11 cellular contexts compared by ENCODE assay signal in the genomic region with DNA sequence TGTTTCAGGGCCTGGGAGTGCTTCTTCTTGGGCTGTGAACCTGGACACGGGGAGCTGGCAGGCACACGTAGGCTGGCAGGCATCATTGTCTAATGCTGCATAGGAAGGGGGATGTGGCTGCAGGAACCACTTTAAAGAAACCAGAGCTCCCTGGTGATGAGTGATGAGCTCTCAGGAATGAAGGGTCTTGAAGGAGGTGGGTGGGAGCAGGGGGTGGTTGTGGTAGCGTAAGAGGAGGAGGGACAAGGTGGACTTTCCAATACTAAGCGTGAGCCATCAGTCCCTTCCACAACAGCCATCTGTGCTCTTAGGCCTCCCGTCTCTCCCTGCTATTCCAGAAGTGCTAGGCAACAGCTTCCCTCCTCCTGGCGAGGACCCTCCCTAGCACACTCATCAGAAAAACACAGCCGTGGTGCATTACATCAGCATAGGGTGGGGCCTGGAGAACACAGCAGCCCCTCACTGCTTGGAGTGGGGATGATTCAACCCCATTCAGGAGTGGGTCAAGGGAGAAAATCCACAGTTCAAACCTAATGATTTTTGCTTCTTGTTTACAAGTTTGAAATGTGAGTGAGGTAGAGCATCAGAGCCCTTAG.
A peak's percentile ranks its signal among the peaks of the same experiment; 100 is the strongest.
DNase-seq lines count a peak whose midpoint lies in the region; ATAC-seq and TF ChIP-seq lines count a peak whose summit lies in the region.
"Had no signal": no experiment of that assay in that cellular context is flagged by ENCODE, and none has a peak within 500 bp of the region (broad histone marks: within the 10 kb centered on the region; RNA-seq: fewer than 3 reads in every experiment).

No MANE protein-coding gene starts in this region.

- no peak overlapping the region for H3K27ac Mint-ChIP-seq in activated CD4-positive, alpha-beta T cell treated with anti-CD3 and anti-CD28 coated beads, Interleukin-2, amount 10 ng/mL, durations not matched to agents 7 days and 5 days
- H3K27ac Mint-ChIP-seq: activated T-helper 1 cell treated with anti-CD3 and anti-CD28 coated beads, Interleukin-12 subunit alpha, Interleukin-12 subunit beta, Interleukin-2, Interleukin-4 antibody, amounts not matched to agents 30 ng/mL and 10 ng/mL and 1 ng/mL, durations not matched to agents 14 hours and 24 hours and 36 hours; T-helper 2 cell treated with Interferon-gamma antibody and Interleukin-4, amounts not matched to agents 5 μg/mL and 100 μg/mL, for 36 hours had no signal

- intact Hi-C loops in ovary (cut with DNase I) = no loop called here

- TF ChIP-seq EP300 in gastroesophageal sphincter (IDR thresholded peaks at IDR 0.05) (no peak), ovary (IDR thresholded peaks at IDR 0.05) (no peak)

- TF ChIP-seq CTCF in Peyer's patch (IDR thresholded peaks at IDR 0.05) = no peak
- TF ChIP-seq CTCF in gastroesophageal sphincter (IDR thresholded peaks at IDR 0.05) = no peak
- no peak for TF ChIP-seq CTCF in ovary (IDR thresholded peaks at IDR 0.05)

- H3K9me3 Mint-ChIP-seq in activated CD4-positive, alpha-beta T cell treated with anti-CD3 and anti-CD28 coated beads, Interleukin-2, amount 10 ng/mL, durations not matched to agents 7 days and 5 days = peaks cover 2% of the 10 kb centered on the region
- H3K9me3 Mint-ChIP-seq: activated T-helper 1 cell treated with anti-CD3 and anti-CD28 coated beads, Interleukin-12 subunit alpha, Interleukin-12 subunit beta, Interleukin-2, Interleukin-4 antibody, amounts not matched to agents 30 ng/mL and 10 ng/mL and 1 ng/mL, durations not matched to agents 14 hours and 24 hours and 36 hours had no signal

- H3K4me1 ChIP-seq in Peyer's patch = no peaks in the 10 kb centered on the region
- no peaks in the 10 kb centered on the region for H3K4me1 ChIP-seq in gastroesophageal sphincter
- peaks cover 7% of the 10 kb centered on the region for H3K4me1 ChIP-seq in ovary (ENCODE audit: insufficient read depth)

- peak; percentile 95 for ATAC-seq in gastroesophageal sphincter
- ATAC-seq in HG03097 (IDR thresholded peaks at IDR 0.05; ENCODE audit: low FRiP score, unreplicated experiment) = no peak
- no peak for ATAC-seq in HG03439 (IDR thresholded peaks at IDR 0.05; ENCODE audit: unreplicated experiment)

- no peaks in the 10 kb centered on the region for H3K36me3 Mint-ChIP-seq in activated CD4-positive, alpha-beta T cell treated with anti-CD3 and anti-CD28 coated beads, Interleukin-2, amount 10 ng/mL, durations not matched to agents 7 days and 5 days (ENCODE audit: low read depth)

- H3K27me3 ChIP-seq in Peyer's patch (no peaks in the 10 kb centered on the region), gastroesophageal sphincter (no peaks in the 10 kb centered on the region), ovary (no peaks in the 10 kb centered on the region)

- H3K27ac ChIP-seq in Peyer's patch (peak overlapping the region in 3 of 4 donors; percentile 8 to 77 (median 62)), gastroesophageal sphincter (peak overlapping the region in 3 of 4 donors; percentile 62 to 67 (median 66)), ovary (peak overlapping the region in 1 of 2 donors; percentile 18)

- DNase-seq in AG08396 (ENCODE audit: low spot score) (peak; percentile 51), Peyer's patch (peak in 1 of 3 donors; percentile 55), ovary (peak; percentile 35 to 77 (median 63)), putamen (ENCODE audit: low spot score) (no peak)
- no peak for DNase-seq in activated CD4-positive, alpha-beta T cell treated with anti-CD3 and anti-CD28 coated beads, Interleukin-2, amount 10 ng/mL, durations not matched to agents 7 days and 5 days
- DNase-seq: effector CD4-positive, alpha-beta T cell had no signal

- H3K27me3 Mint-ChIP-seq in activated CD4-positive, alpha-beta T cell treated with anti-CD3 and anti-CD28 coated beads, Interleukin-2, amount 10 ng/mL, durations not matched to agents 7 days and 5 days = no peaks in the 10 kb centered on the region

- H3K4me3 ChIP-seq in Peyer's patch = no peak overlapping the region
- H3K4me3 ChIP-seq in gastroesophageal sphincter = no peak overlapping the region
- H3K4me3 ChIP-seq in ovary = no peak overlapping the region

- no peaks in the 10 kb centered on the region for H3K4me1 Mint-ChIP-seq in activated CD4-positive, alpha-beta T cell treated with anti-CD3 and anti-CD28 coated beads, Interleukin-2, amount 10 ng/mL, durations not matched to agents 7 days and 5 days

- WGBS in gastroesophageal sphincter (ENCODE audit: low coverage in 1 of 2), 2 donors = 44 to 80% methylated on average over 1 to 4 of the region's 7 CpGs
- 18 to 22% (median 21%) methylated on average over 7 of the region's 7 CpGs for WGBS in ovary, 3 donors

- no peak overlapping the region for H3K4me3 Mint-ChIP-seq in activated CD4-positive, alpha-beta T cell treated with anti-CD3 and anti-CD28 coated beads, Interleukin-2, amount 10 ng/mL, durations not matched to agents 7 days and 5 days
- H3K4me3 Mint-ChIP-seq: activated T-helper 1 cell treated with anti-CD3 and anti-CD28 coated beads, Interleukin-12 subunit alpha, Interleukin-12 subunit beta, Interleukin-2, Interleukin-4 antibody, amounts not matched to agents 30 ng/mL and 10 ng/mL and 1 ng/mL, durations not matched to agents 14 hours and 24 hours and 36 hours; T-helper 2 cell treated with Interferon-gamma antibody and Interleukin-4, amounts not matched to agents 5 μg/mL and 100 μg/mL, for 36 hours had no signal

- POLR2A ChIA-PET in activated CD4-positive, alpha-beta T cell treated with anti-CD3 and anti-CD28 coated beads, Interleukin-2, amount 10 ng/mL, durations not matched to agents 7 days and 5 days (lab: Charles Lee) = no interaction called here

- TF ChIP-seq POLR2A in Peyer's patch (IDR thresholded peaks at IDR 0.05) (no peak), gastroesophageal sphincter (IDR thresholded peaks at IDR 0.05) (no peak), ovary (IDR thresholded peaks at IDR 0.05) (no peak)

- H3K9me3 ChIP-seq in Peyer's patch (no peaks in the 10 kb centered on the region), gastroesophageal sphincter (no peaks in the 10 kb centered on the region), ovary (no peaks in the 10 kb centered on the region)

- CTCF ChIA-PET in activated CD4-positive, alpha-beta T cell treated with anti-CD3 and anti-CD28 coated beads, Interleukin-2, amount 10 ng/mL, durations not matched to agents 7 days and 5 days (lab: Charles Lee) = no interaction called here

- H3K36me3 ChIP-seq in Peyer's patch = no peaks in the 10 kb centered on the region
- no peaks in the 10 kb centered on the region for H3K36me3 ChIP-seq in gastroesophageal sphincter
- no peaks in the 10 kb centered on the region for H3K36me3 ChIP-seq in ovary

Comparison
In these comparisons a context has a peak if more than half of its experiments do, and no peak if none do; other contexts are left out.
1. DNase-seq: peak in AG08396 (single experiment) and ovary (5 of 5); none in activated CD4-positive, alpha-beta T cell treated with anti-CD3 and anti-CD28 coated beads, Interleukin-2, amount 10 ng/mL, durations not matched to agents 7 days and 5 days (single experiment) and putamen (single experiment).